ENCODE assay signal across 8 cellular contexts in genomic region chr17:74757931-74758845, GRCh38. TPM values are rescaled to one million over a fixed set of nuclear protein-coding genes. Genes with fewer than 3 reads are reported as not detected.
DNase-seq lines count a peak whose midpoint lies in the region; ATAC-seq, FAIRE-seq and TF ChIP-seq lines count a peak whose summit lies in the region.

No MANE protein-coding gene starts in this region.

- H2BK5ac ChIP-seq in mesendoderm (ENCODE audit: low read length), result no peak overlapping the region

- no peak overlapping the region for H4K5ac ChIP-seq in mesendoderm (ENCODE audit: low read length)

- no peak for TF ChIP-seq RAD21 in A549 (conservative IDR thresholded peaks at IDR 0.05 in 1 of 2, IDR thresholded peaks at IDR 0.05 in 1 of 2)

- H3K79me1 ChIP-seq in mesendoderm (ENCODE audit: low read length), result peaks cover 51% of the 10 kb centered on the region

- no peak for FAIRE-seq in A549 (lab: Jason Lieb, UNC)

- peaks cover 30% of the 10 kb centered on the region; the same call in 1 of the 2 replicates for H4K20me1 ChIP-seq in KMS-11 (ENCODE audit: insufficient read depth)

- no peaks in the 10 kb centered on the region for H3K36me3 ChIP-seq in KMS-11 (ENCODE audit: insufficient read depth)
- no peaks in the 10 kb centered on the region for H3K36me3 ChIP-seq in breast epithelium
- no peaks in the 10 kb centered on the region for H3K36me3 ChIP-seq in mesendoderm (ENCODE audit: control insufficient read depth, insufficient read depth, low read length)

- no peak for TF ChIP-seq EP300 in A549 (IDR thresholded peaks at IDR 0.05)

- no peak overlapping the region for H3K4ac ChIP-seq in mesendoderm (ENCODE audit: low read depth, low read length)

- H3K9ac ChIP-seq in KMS-11 (peak overlapping the region; percentile 26; the same call in 1 of the 2 replicates), mesendoderm (ENCODE audit: low read length) (no peak overlapping the region)

- peaks cover 99% of the 10 kb centered on the region for H3K79me2 ChIP-seq in KMS-11 (ENCODE audit: insufficient read depth, low read depth)
- H3K79me2 ChIP-seq in mesendoderm (ENCODE audit: control insufficient read depth, insufficient read depth, low read length), result peaks cover 61% of the 10 kb centered on the region

- ATAC-seq in A549 (peak in 1 of 2 experiments; percentile 37; a peak in 3 of 6 replicates), HG03354 (IDR thresholded peaks at IDR 0.05; ENCODE audit: poor library complexity, severe bottlenecking, unreplicated experiment) (no peak), GM18858 (IDR thresholded peaks at IDR 0.05; ENCODE audit: unreplicated experiment) (no peak)

- H4K8ac ChIP-seq in mesendoderm (ENCODE audit: low read depth, low read length), result no peak overlapping the region

- H2BK120ac ChIP-seq in mesendoderm (ENCODE audit: low read depth, low read length), result no peak overlapping the region

- CTCF ChIA-PET in A549 (lab: Yijun Ruan, JAX), result interaction anchor here (0.5 to 34.9 kb wide), 9 partner anchors 4 to 539 kb away, joined by 3 to 705 read pairs (median 4); partner anchors contain the start of genes NAT9, NHERF1 and RAB37

- H3K27ac ChIP-seq in A549 (peak overlapping the region; percentile 57 to 79), KMS-11 (peak overlapping the region; percentile 66), breast epithelium (peak overlapping the region; percentile 90 to 91), mesendoderm (ENCODE audit: low read depth, low read length) (no peak overlapping the region)

- H3K18ac ChIP-seq in mesendoderm (ENCODE audit: low read length), result no peak overlapping the region

- H2AFZ ChIP-seq in KMS-11 (ENCODE audit: low read depth), result no peak overlapping the region

- peak overlapping the region; percentile 34 for H3K56ac ChIP-seq in mesendoderm (ENCODE audit: low read length)

- no peaks in the 10 kb centered on the region for H3K27me3 ChIP-seq in KMS-11 (ENCODE audit: insufficient read depth, low read depth)
- H3K27me3 ChIP-seq in breast epithelium, result no peaks in the 10 kb centered on the region
- no peaks in the 10 kb centered on the region for H3K27me3 ChIP-seq in mesendoderm (ENCODE audit: insufficient read depth, low read length, poor library complexity)

- TF ChIP-seq POLR2A in A549 (IDR thresholded peaks at IDR 0.05; ENCODE audit: low read length) (no peak), breast epithelium (IDR thresholded peaks at IDR 0.05) (no peak)

- TF ChIP-seq CTCF in A549 (IDR thresholded peaks at IDR 0.05), result no peak
- TF ChIP-seq CTCF in KMS-11 (conservative IDR thresholded peaks at IDR 0.05; ENCODE audit: low read depth, low read length), result no peak
- no peak for TF ChIP-seq CTCF in breast epithelium (IDR thresholded peaks at IDR 0.05)

- H3K4me2 ChIP-seq in A549, result peak overlapping the region; percentile 66
- H3K4me2 ChIP-seq in KMS-11, result peak overlapping the region; percentile 100
- no peak overlapping the region for H3K4me2 ChIP-seq in mesendoderm (ENCODE audit: low read length)

- DNase-seq in A549 (ENCODE audit: low read depth in 1 of 2, low spot score in 1 of 2), result peak in 1 of 2 experiments; percentile 61
- no peak for DNase-seq in breast epithelium (ENCODE audit: low spot score in 2 of 2)
- DNase-seq in mesendoderm, result no peak
- DNase-seq in Kasumi-1 (lab: John Stamatoyannopoulos, UW), result no peak
- DNase-seq in UCSD-AML1 (lab: John Stamatoyannopoulos, UW; ENCODE audit: unreplicated experiment), result no peak

- POLR2A ChIA-PET in A549 (lab: Yijun Ruan, JAX), result interaction anchor here (0.5 to 2.8 kb wide), 2 partner anchors 9 to 17 kb away, joined by 3 to 12 read pairs; no protein-coding TSS in a partner anchor

- H3K9me3 ChIP-seq in A549, result no peaks in the 10 kb centered on the region
- H3K9me3 ChIP-seq in breast epithelium, result no peaks in the 10 kb centered on the region

- intact Hi-C loops in breast epithelium (cut with DNase I; ENCODE audit: low total_unique reads), result no loop called here

- no peak overlapping the region for H2BK15ac ChIP-seq in mesendoderm (replicated peaks; ENCODE audit: low read depth)

- H3K4me3 ChIP-seq in A549, result no peak overlapping the region
- H3K4me3 ChIP-seq in KMS-11 (IDR thresholded peaks at IDR 0.05; ENCODE audit: insufficient read depth, low read depth, low read length), result no peak overlapping the region
- peak overlapping the region in 2 of 3 donors; percentile 1 to 40 for H3K4me3 ChIP-seq in breast epithelium
- H3K4me3 ChIP-seq in mesendoderm (ENCODE audit: low read length), result no peak overlapping the region

- WGBS in A549 (ENCODE audit: missing lambda C conversion rate), result 58% methylated on average over 26 of the region's 26 CpGs
- WGBS in mesendoderm (ENCODE audit: extremely low coverage, insufficient coverage, low lambda C conversion rate), result no CpG with 5 or more reads among the region's 26 CpGs

- H2AK5ac ChIP-seq in mesendoderm (ENCODE audit: low read length), result no peak overlapping the region

- no peak overlapping the region for H3K23ac ChIP-seq in mesendoderm (ENCODE audit: low read length)

- H3K4me1 ChIP-seq in A549 (peaks cover 58% of the 10 kb centered on the region), KMS-11 (ENCODE audit: low read depth, poor library complexity, severe bottlenecking) (peaks cover 91% of the 10 kb centered on the region), breast epithelium (peaks cover 3 to 40% of the 10 kb centered on the region in 2 donors), mesendoderm (ENCODE audit: control insufficient read depth, low read depth, low read length) (peaks cover 19% of the 10 kb centered on the region)

TF ChIP-seq in A549, 52 proteins besides CTCF, POLR2A, EP300 and RAD21:
- TF ChIP-seq USF2 (IDR thresholded peaks at IDR 0.05) (no peak), TP53 (CRISPR knock-in tag; IDR thresholded peaks at IDR 0.05) (no peak), HEYL (CRISPR knock-in tag; IDR thresholded peaks at IDR 0.05) (no peak), PBX3 (IDR thresholded peaks at IDR 0.05) (no peak), MAFK (IDR thresholded peaks at IDR 0.05; ENCODE audit: partially characterized antibody) (no peak), JUN (IDR thresholded peaks at IDR 0.05) (no peak)
TF ChIP-seq in A549: peak in this region for 0.

RNA-seq across cellular contexts. Expression of gene NHERF1, which starts 9.8 kb away (rescaled TPM):
- polyA plus RNA-seq in A549 (2011; rRNA removed) (50.2 and 51.5 TPM in 2 replicates), A549 (2017; fragmentation: RNase III; extraction: RNeasy Plus Mini Kit Qiagen cat#74134 plus additional on column Dnase treatment) (34.2 to 41.5 TPM (median 40.8 TPM) in 3 replicates)
- 42.4 and 49.5 TPM in 2 replicates for polyA plus RNA-seq in A549 (2012; cell fraction: cytosol; rRNA removed)
- polyA plus RNA-seq in A549 (2012; cell fraction: nucleus; rRNA removed), result 39.5 and 41.7 TPM in 2 replicates
- polyA minus RNA-seq in A549 (2011; rRNA and poly(A)+ RNA removed), result 48.8 and 51.2 TPM in 2 replicates
- 10 to 100 TPM; 15.8 to 82.8 (median 36.4) TPM for total RNA-seq in breast epithelium
- 141 TPM for polyA plus RNA-seq in mesendoderm (2013, experiment 1 of 2)
- polyA plus RNA-seq in mesendoderm (2013, experiment 2 of 2), result 147 TPM

RNA-seq across cellular contexts. Expression of gene NAT9, which starts 18.0 kb away (rescaled TPM):
- 42.9 and 43.4 TPM in 2 replicates for polyA plus RNA-seq in A549 (2011; rRNA removed)
- polyA plus RNA-seq in A549 (2012; cell fraction: cytosol; rRNA removed), result 46.5 and 51.1 TPM in 2 replicates
- 195 and 238 TPM in 2 replicates for polyA plus RNA-seq in A549 (2012; cell fraction: nucleus; rRNA removed)
- polyA plus RNA-seq in A549 (2017; fragmentation: RNase III; extraction: RNeasy Plus Mini Kit Qiagen cat#74134 plus additional on column Dnase treatment), result 63.7 to 74.3 TPM (median 71.4 TPM) in 3 replicates
- polyA minus RNA-seq in A549 (2011; rRNA and poly(A)+ RNA removed), result 48.7 and 56.5 TPM in 2 replicates
- 10 to 100 TPM; 20.6 to 41.3 (median 40.0) TPM for total RNA-seq in breast epithelium
- polyA plus RNA-seq in mesendoderm (2013, experiment 1 of 2), result 13.4 TPM
- 13.7 TPM for polyA plus RNA-seq in mesendoderm (2013, experiment 2 of 2)

RNA-seq across cellular contexts. Expression of gene RAB37, which starts 21.1 kb away (rescaled TPM):
- polyA plus RNA-seq in A549 (2011; rRNA removed) (15.8 and 18.7 TPM in 2 replicates), A549 (2017; fragmentation: RNase III; extraction: RNeasy Plus Mini Kit Qiagen cat#74134 plus additional on column Dnase treatment) (1.1 to 2.8 TPM (median 2.4 TPM) in 3 replicates)
- polyA plus RNA-seq in A549 (2012; cell fraction: cytosol; rRNA removed), result 1.4 and 2.0 TPM in 2 replicates
- polyA plus RNA-seq in A549 (2012; cell fraction: nucleus; rRNA removed), result 2.5 and 2.9 TPM in 2 replicates
- 11.6 and 11.7 TPM in 2 replicates for polyA minus RNA-seq in A549 (2011; rRNA and poly(A)+ RNA removed)
- total RNA-seq in breast epithelium, result 1 to 10 TPM in 2 of 3 donors, under 1 TPM in 1; 0.98 to 2.1 (median 2.0) TPM
- polyA plus RNA-seq in mesendoderm (2013, experiment 1 of 2), result 1.2 TPM
- polyA plus RNA-seq in mesendoderm (2013, experiment 2 of 2), result 0.94 TPM

RNA-seq across cellular contexts. Expression of gene CD300LF, which starts 45.5 kb away (rescaled TPM):
- polyA plus RNA-seq in A549 (2011; rRNA removed) (not detected in 2 replicates), A549 (2017; fragmentation: RNase III; extraction: RNeasy Plus Mini Kit Qiagen cat#74134 plus additional on column Dnase treatment) (not detected in 3 replicates)
- not detected in 2 replicates for polyA plus RNA-seq in A549 (2012; cell fraction: cytosol; rRNA removed)
- polyA plus RNA-seq in A549 (2012; cell fraction: nucleus; rRNA removed), result not detected in 2 replicates
- not detected in 2 replicates for polyA minus RNA-seq in A549 (2011; rRNA and poly(A)+ RNA removed)
- total RNA-seq in breast epithelium, result 1 to 10 TPM in 1 of 3 donors, under 1 TPM in 2; 0.32 to 2.0 (median 0.98) TPM
- polyA plus RNA-seq in mesendoderm (2013, experiment 1 of 2), result not detected
- not detected for polyA plus RNA-seq in mesendoderm (2013, experiment 2 of 2)

Comparison
In these comparisons a context has a peak if more than half of its experiments do, and no peak if none do; other contexts are left out.
1. H3K4me3 ChIP-seq: peak in breast epithelium (2 of 3); none in A549 (single experiment), KMS-11 (single experiment) and mesendoderm (single experiment).